Comparison of ENCODE assay signal across 1 cellular context in the genomic region with DNA sequence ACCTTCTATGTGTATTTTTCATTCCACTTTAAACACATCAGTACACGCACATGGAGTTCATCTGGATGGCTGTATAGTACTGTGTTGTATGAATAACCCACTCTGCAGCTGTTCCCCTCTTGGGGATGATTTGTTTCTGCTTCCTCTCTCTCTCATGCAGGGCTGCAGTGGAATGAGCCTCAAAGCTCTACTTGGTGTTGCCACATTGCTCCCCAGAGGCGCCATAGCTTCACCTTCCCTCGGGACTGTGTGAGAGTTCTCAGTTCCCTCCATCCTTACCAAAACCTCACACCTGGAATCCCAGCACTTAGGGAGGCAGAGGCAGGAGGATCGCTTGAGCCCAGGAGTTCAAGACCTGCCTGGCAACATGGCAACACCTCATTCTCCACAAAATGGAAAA.
TF ChIP-seq lines count a peak whose summit lies in the region.

No MANE protein-coding gene starts in this region.

TF ChIP-seq in GM23338, 12 proteins besides CTCF, POLR2A, EP300 and RAD21:
- TF ChIP-seq POLR2AphosphoS5 (IDR thresholded peaks at IDR 0.05; ENCODE audit: low read depth) (no peak), CREB1 (CRISPR knock-in tag; IDR thresholded peaks at IDR 0.05; ENCODE audit: low read depth) (no peak), EZH2phosphoT487 (IDR thresholded peaks at IDR 0.05; ENCODE audit: unreplicated experiment) (no peak), JUNB (IDR thresholded peaks at IDR 0.05; ENCODE audit: unreplicated experiment) (no peak), ZNF331 (CRISPR knock-in tag; IDR thresholded peaks at IDR 0.05; ENCODE audit: low read depth) (no peak), NANOG (IDR thresholded peaks at IDR 0.05; ENCODE audit: borderline replicate concordance) (no peak), EZH2 (IDR thresholded peaks at IDR 0.05; ENCODE audit: low read depth, unreplicated experiment) (no peak), ETS1 (IDR thresholded peaks at IDR 0.05) (no peak)
- TF ChIP-seq, protein P1, sequence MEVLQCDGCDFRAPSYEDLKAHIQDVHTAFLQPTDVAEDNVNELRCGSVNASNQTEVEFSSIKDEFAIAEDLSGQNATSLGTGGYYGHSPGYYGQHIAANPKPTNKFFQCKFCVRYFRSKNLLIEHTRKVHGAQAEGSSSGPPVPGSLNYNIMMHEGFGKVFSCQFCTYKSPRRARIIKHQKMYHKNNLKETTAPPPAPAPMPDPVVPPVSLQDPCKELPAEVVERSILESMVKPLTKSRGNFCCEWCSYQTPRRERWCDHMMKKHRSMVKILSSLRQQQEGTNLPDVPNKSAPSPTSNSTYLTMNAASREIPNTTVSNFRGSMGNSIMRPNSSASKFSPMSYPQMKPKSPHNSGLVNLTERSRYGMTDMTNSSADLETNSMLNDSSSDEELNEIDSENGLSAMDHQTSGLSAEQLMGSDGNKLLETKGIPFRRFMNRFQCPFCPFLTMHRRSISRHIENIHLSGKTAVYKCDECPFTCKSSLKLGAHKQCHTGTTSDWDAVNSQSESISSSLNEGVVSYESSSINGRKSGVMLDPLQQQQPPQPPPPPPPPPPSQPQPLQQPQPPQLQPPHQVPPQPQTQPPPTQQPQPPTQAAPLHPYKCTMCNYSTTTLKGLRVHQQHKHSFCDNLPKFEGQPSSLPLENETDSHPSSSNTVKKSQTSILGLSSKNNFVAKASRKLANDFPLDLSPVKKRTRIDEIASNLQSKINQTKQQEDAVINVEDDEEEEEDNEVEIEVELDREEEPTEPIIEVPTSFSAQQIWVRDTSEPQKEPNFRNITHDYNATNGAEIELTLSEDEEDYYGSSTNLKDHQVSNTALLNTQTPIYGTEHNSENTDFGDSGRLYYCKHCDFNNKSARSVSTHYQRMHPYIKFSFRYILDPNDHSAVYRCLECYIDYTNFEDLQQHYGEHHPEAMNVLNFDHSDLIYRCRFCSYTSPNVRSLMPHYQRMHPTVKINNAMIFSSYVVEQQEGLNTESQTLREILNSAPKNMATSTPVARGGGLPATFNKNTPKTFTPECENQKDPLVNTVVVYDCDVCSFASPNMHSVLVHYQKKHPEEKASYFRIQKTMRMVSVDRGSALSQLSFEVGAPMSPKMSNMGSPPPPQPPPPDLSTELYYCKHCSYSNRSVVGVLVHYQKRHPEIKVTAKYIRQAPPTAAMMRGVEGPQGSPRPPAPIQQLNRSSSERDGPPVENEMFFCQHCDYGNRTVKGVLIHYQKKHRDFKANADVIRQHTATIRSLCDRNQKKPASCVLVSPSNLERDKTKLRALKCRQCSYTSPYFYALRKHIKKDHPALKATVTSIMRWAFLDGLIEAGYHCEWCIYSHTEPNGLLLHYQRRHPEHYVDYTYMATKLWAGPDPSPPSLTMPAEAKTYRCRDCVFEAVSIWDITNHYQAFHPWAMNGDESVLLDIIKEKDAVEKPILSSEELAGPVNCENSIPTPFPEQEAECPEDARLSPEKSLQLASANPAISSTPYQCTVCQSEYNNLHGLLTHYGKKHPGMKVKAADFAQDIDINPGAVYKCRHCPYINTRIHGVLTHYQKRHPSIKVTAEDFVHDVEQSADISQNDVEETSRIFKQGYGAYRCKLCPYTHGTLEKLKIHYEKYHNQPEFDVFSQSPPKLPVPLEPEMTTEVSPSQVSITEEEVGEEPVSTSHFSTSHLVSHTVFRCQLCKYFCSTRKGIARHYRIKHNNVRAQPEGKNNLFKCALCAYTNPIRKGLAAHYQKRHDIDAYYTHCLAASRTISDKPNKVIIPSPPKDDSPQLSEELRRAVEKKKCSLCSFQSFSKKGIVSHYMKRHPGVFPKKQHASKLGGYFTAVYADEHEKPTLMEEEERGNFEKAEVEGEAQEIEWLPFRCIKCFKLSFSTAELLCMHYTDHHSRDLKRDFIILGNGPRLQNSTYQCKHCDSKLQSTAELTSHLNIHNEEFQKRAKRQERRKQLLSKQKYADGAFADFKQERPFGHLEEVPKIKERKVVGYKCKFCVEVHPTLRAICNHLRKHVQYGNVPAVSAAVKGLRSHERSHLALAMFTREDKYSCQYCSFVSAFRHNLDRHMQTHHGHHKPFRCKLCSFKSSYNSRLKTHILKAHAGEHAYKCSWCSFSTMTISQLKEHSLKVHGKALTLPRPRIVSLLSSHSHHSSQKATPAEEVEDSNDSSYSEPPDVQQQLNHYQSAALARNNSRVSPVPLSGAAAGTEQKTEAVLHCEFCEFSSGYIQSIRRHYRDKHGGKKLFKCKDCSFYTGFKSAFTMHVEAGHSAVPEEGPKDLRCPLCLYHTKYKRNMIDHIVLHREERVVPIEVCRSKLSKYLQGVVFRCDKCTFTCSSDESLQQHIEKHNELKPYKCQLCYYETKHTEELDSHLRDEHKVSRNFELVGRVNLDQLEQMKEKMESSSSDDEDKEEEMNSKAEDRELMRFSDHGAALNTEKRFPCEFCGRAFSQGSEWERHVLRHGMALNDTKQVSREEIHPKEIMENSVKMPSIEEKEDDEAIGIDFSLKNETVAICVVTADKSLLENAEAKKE (CRISPR knock-in tag; IDR thresholded peaks at IDR 0.05): no peak
